In the genomic region with DNA sequence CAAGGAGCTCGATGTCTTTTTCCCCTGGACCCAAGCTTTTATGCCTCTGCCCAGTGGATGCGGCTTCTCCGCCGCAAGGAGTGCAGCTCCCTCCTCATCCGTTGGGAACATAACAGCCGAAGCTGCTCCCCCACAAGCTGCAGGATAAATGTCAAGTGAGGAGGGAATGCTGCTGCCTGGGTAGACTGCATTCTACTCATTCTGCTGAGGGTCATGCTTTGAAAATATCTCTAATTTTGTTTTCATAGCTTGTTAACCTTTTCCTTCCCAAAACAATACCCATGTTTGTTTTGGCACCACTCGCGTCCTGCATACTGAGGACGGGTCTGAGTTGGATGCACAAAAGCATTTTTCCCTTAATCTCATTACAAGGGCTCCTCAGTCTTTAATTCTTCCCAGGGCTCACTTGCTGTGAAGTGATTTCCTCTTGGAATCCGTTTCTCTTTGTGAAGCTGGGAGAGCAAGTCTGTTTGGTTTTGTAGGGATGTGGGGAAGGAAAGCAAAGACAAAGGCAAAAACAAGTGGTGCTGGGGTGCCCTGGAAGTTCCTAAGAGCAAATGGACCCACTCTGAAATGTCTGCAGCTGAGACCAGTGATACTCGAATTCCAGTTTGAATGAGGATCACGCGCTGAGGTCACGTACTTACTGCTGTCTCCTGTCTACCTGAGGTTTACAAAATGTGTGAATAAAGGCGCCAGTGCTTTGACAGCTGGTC, we compare ENCODE assay signal across 8 cellular contexts.
DNase-seq lines count a peak whose midpoint lies in the region; ATAC-seq lines count a peak whose summit lies in the region.

No MANE protein-coding gene starts in this region.

- CTCF ChIA-PET in activated CD4-positive, alpha-beta T cell treated with anti-CD3 and anti-CD28 coated beads for 36 hours (lab: Charles Lee), result interaction anchor here (0.6 to 1.6 kb wide), 6 partner anchors 8 to 169 kb away, joined by 3 to 6 read pairs (median 3); no protein-coding TSS in a partner anchor

- H3K4me1 ChIP-seq in HUES64 (ENCODE audit: insufficient read depth, low read length) (peaks cover 39% of the 10 kb centered on the region), adipocyte (ENCODE audit: control insufficient read depth, insufficient read depth, low read length) (peaks cover 9% of the 10 kb centered on the region), right cardiac atrium (ENCODE audit: control insufficient read depth, insufficient read depth, low read length) (peaks cover 4% of the 10 kb centered on the region)

- intact Hi-C loops in right cardiac atrium (cut with DNase I), result no loop called here
- intact Hi-C loops in activated CD4-positive, alpha-beta T cell treated with anti-CD3 and anti-CD28 coated beads for 36 hours (cut with DNase I, micrococcal nuclease), result no loop called here

- no peaks in the 10 kb centered on the region for H3K27me3 Mint-ChIP-seq in activated CD4-positive, alpha-beta T cell treated with anti-CD3 and anti-CD28 coated beads for 36 hours
- peaks cover 4 to 10% (median 9%) of the 10 kb centered on the region in 3 donors for H3K27me3 Mint-ChIP-seq in immature natural killer cell (ENCODE audit: low read depth in 3 of 3)

- no peak overlapping the region for H3K4me3 Mint-ChIP-seq in activated CD4-positive, alpha-beta T cell treated with anti-CD3 and anti-CD28 coated beads for 36 hours
- H3K4me3 Mint-ChIP-seq in immature natural killer cell, result no peak overlapping the region

- H3K36me3 Mint-ChIP-seq in activated CD4-positive, alpha-beta T cell treated with anti-CD3 and anti-CD28 coated beads for 36 hours (ENCODE audit: low read depth), result no peaks in the 10 kb centered on the region
- H3K36me3 Mint-ChIP-seq in immature natural killer cell, result no peaks in the 10 kb centered on the region

- H3K9me3 ChIP-seq in HUES64 (ENCODE audit: insufficient read depth, low read depth, low read length), result no peaks in the 10 kb centered on the region
- no peaks in the 10 kb centered on the region for H3K9me3 ChIP-seq in adipocyte (ENCODE audit: control insufficient read depth, low read length)
- H3K9me3 ChIP-seq in right cardiac atrium (ENCODE audit: control insufficient read depth, low read length), result no peaks in the 10 kb centered on the region

- 34% methylated on average over 15 of the region's 15 CpGs for whole genome bisulfite sequencing in HUES64
- 26% methylated on average over 15 of the region's 15 CpGs for WGBS in right cardiac atrium

- H3K27me3 ChIP-seq in HUES64 (ENCODE audit: insufficient read depth, low read length) (no peaks in the 10 kb centered on the region), adipocyte (replicated peaks; ENCODE audit: control insufficient read depth, insufficient read depth, low read length) (no peaks in the 10 kb centered on the region), right cardiac atrium (ENCODE audit: control insufficient read depth, insufficient read depth) (no peaks in the 10 kb centered on the region)

- H3K27ac ChIP-seq in HUES64 (ENCODE audit: low read depth, low read length), result peak overlapping the region; percentile 79
- H3K27ac ChIP-seq in right cardiac atrium (ENCODE audit: low read length), result peak overlapping the region; percentile 40

- DNase-seq in adipocyte (ENCODE audit: low read depth) (peak; percentile 57), right cardiac atrium (peak in 2 of 3 donors; percentile 48 to 71), smooth muscle cell of the brain vasculature (ENCODE audit: low read depth, low spot score) (peak; percentile 89), immature natural killer cell (no peak), SKM-1 (lab: John Stamatoyannopoulos, UW; ENCODE audit: unreplicated experiment) (no peak), NCI-H526 treated with DMSO at 0.1 percent for 48 hours (lab: John Stamatoyannopoulos, UW) (no peak)
- no peak for DNase-seq in activated CD4-positive, alpha-beta T cell treated with anti-CD3 and anti-CD28 coated beads for 36 hours

- H3K9ac ChIP-seq in HUES64 (ENCODE audit: low read depth, low read length), result peak overlapping the region; percentile 22; the same call in 1 of the 2 replicates
- H3K9ac ChIP-seq in adipocyte (ENCODE audit: low read length), result peak overlapping the region; percentile 28

- H3K9me3 Mint-ChIP-seq in activated CD4-positive, alpha-beta T cell treated with anti-CD3 and anti-CD28 coated beads for 36 hours (ENCODE audit: low read depth), result no peaks in the 10 kb centered on the region
- no peaks in the 10 kb centered on the region for H3K9me3 Mint-ChIP-seq in immature natural killer cell

- no peaks in the 10 kb centered on the region for H3K36me3 ChIP-seq in HUES64 (ENCODE audit: insufficient read depth, low read length)
- no peaks in the 10 kb centered on the region for H3K36me3 ChIP-seq in adipocyte (ENCODE audit: control insufficient read depth, insufficient read depth, low read length, severe bottlenecking)

- POLR2A ChIA-PET in activated CD4-positive, alpha-beta T cell treated with anti-CD3 and anti-CD28 coated beads for 36 hours (lab: Charles Lee), result interaction anchor here (0.6 kb wide), 2 partner anchors 29 to 331 kb away, joined by 3 to 4 read pairs; no protein-coding TSS in a partner anchor

- H3K4me3 ChIP-seq in HUES64 (ENCODE audit: low read length) (peak overlapping the region; percentile 31), adipocyte (ENCODE audit: low read length) (peak overlapping the region; percentile 46), right cardiac atrium (ENCODE audit: low read length) (no peak overlapping the region)

- peak; percentile 79 to 94 for ATAC-seq in right cardiac atrium
- ATAC-seq in activated CD4-positive, alpha-beta T cell treated with anti-CD3 and anti-CD28 coated beads for 36 hours, result no peak

- H3K27ac Mint-ChIP-seq in activated CD4-positive, alpha-beta T cell treated with anti-CD3 and anti-CD28 coated beads for 36 hours, result no peak overlapping the region
- no peak overlapping the region for H3K27ac Mint-ChIP-seq in immature natural killer cell

- no peaks in the 10 kb centered on the region for H3K4me1 Mint-ChIP-seq in activated CD4-positive, alpha-beta T cell treated with anti-CD3 and anti-CD28 coated beads for 36 hours
- H3K4me1 Mint-ChIP-seq in immature natural killer cell, result no peaks in the 10 kb centered on the region

Comparison
In these comparisons a context has a peak if more than half of its experiments do, and no peak if none do; other contexts are left out.
1. DNase-seq: peak in adipocyte (single experiment), right cardiac atrium (2 of 3) and smooth muscle cell of the brain vasculature (single experiment); none in activated CD4-positive, alpha-beta T cell treated with anti-CD3 and anti-CD28 coated beads for 36 hours (single experiment), immature natural killer cell (0 of 3), SKM-1 (single experiment) and NCI-H526 treated with DMSO at 0.1 percent for 48 hours (single experiment).